11 cellular contexts compared by ENCODE assay signal in the genomic region with DNA sequence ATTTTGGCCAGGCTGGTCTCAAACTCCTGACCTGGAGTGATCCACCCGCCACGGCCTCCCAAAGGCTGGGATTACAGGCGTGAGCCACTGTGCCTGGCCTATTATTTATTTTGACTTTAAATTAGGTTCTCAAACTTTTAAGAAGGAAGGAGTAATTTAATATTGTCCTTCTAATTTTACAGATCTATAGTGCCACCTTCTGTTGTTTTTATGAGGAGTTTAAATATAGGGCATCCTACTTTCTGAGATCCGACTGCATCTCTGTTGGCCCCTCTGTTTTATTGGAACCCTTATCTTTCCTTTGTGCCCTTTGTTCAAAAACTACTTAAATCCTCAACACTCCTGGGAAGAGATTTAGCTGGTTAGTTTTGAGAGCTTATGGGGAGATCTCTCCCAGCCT. TPM values are rescaled to one million over a fixed set of nuclear protein-coding genes. Genes with fewer than 3 reads are reported as not detected.
DNase-seq lines count a peak whose midpoint lies in the region; ATAC-seq and TF ChIP-seq lines count a peak whose summit lies in the region.
"Had no signal": no experiment of that assay in that cellular context is flagged by ENCODE, and none has a peak within 500 bp of the region (broad histone marks: within the 10 kb centered on the region; RNA-seq: fewer than 3 reads in every experiment).

No MANE protein-coding gene starts in this region.

- H3K4me3 ChIP-seq in AG09309 (ENCODE audit: control insufficient read depth, low read depth, low read length) = no peak overlapping the region
- H3K4me3 ChIP-seq in RWPE2 (ENCODE audit: severe bottlenecking) = no peak overlapping the region
- H3K4me3 ChIP-seq in fibroblast of villous mesenchyme (ENCODE audit: low read depth, low read length) = no peak overlapping the region
- no peak overlapping the region for H3K4me3 ChIP-seq in MM.1S (ENCODE audit: low read length)

- H3K36me3 ChIP-seq in RWPE2 (ENCODE audit: low read depth) (no peaks in the 10 kb centered on the region), MM.1S (replicated peaks; ENCODE audit: insufficient read depth, low read length) (no peaks in the 10 kb centered on the region)

- H3K27me3 ChIP-seq in RWPE2 (ENCODE audit: insufficient read depth, poor library complexity, severe bottlenecking) (no peaks in the 10 kb centered on the region), MM.1S (replicated peaks; ENCODE audit: insufficient read depth, low read length) (no peaks in the 10 kb centered on the region)

- H2AFZ ChIP-seq in MM.1S (ENCODE audit: low read length) = no peak overlapping the region

- H3F3A ChIP-seq in MM.1S (ENCODE audit: insufficient read depth, low read length) = no peaks in the 10 kb centered on the region

- no peak for DNase-seq in AG09309 (ENCODE audit: low read depth)
- peak; percentile 40 for DNase-seq in GM03348 (ENCODE audit: low spot score)
- DNase-seq in RWPE2 (ENCODE audit: low spot score) = no peak
- DNase-seq in fibroblast of villous mesenchyme (ENCODE audit: low read depth) = peak; percentile 30
- DNase-seq in stimulated activated CD4-positive, alpha-beta T cell treated with anti-CD3 and anti-CD28 coated beads, Interleukin-4, amount 100 ng/mL, for 1 hour = no peak
- no peak for DNase-seq in MM.1S
- DNase-seq: GDM1, midbrain, NCI-H2171 treated with DMSO at 0.1 percent for 48 hours had no signal

- H3K79me2 ChIP-seq in MM.1S (ENCODE audit: low read length) = no peaks in the 10 kb centered on the region

- H3K9me3 ChIP-seq in RWPE2 (ENCODE audit: severe bottlenecking) = no peaks in the 10 kb centered on the region
- no peaks in the 10 kb centered on the region for H3K9me3 ChIP-seq in MM.1S (replicated peaks; ENCODE audit: insufficient read depth, low read length)

- no peaks in the 10 kb centered on the region for H3K9me2 ChIP-seq in MM.1S (replicated peaks; ENCODE audit: insufficient read depth, low read length)

- H3K27ac ChIP-seq in RWPE2 (ENCODE audit: poor library complexity, severe bottlenecking) (no peak overlapping the region), MM.1S (ENCODE audit: low read length) (no peak overlapping the region)

- ATAC-seq in RWPE2 (ENCODE audit: low read depth) (no peak), GM18511 (IDR thresholded peaks at IDR 0.05; ENCODE audit: unreplicated experiment) (no peak), GM18870 (IDR thresholded peaks at IDR 0.05; ENCODE audit: unreplicated experiment) (no peak)

- no peak overlapping the region for H3K9ac ChIP-seq in MM.1S (ENCODE audit: low read length)

- TF ChIP-seq CTCF in AG09309 (IDR thresholded peaks at IDR 0.05; ENCODE audit: control insufficient read depth, insufficient read depth, low read depth, low read length, missing control alignments) (peak; percentile 14), RWPE2 (IDR thresholded peaks at IDR 0.05; ENCODE audit: poor library complexity, severe bottlenecking) (peak; percentile 36), fibroblast of villous mesenchyme (IDR thresholded peaks at IDR 0.05; ENCODE audit: insufficient read depth, low read depth, low read length) (peak; percentile 20), MM.1S (IDR thresholded peaks at IDR 0.05; ENCODE audit: low read length) (no peak)

- no peak overlapping the region for H3K4me2 ChIP-seq in MM.1S (ENCODE audit: low read depth, low read length)

- H3K4me1 ChIP-seq in RWPE2 (ENCODE audit: insufficient read depth, poor library complexity, severe bottlenecking) (no peaks in the 10 kb centered on the region), MM.1S (ENCODE audit: low read length) (no peaks in the 10 kb centered on the region)

- H4K20me1 ChIP-seq in MM.1S (ENCODE audit: insufficient read depth, low read length) = no peaks in the 10 kb centered on the region

RNA-seq across cellular contexts. Expression of a gene that starts 25.4 kb away (rescaled TPM):
- 13.5 and 24.2 TPM in 2 replicates for total RNA-seq in fibroblast of villous mesenchyme

Comparison
In these comparisons a context has a peak if more than half of its experiments do, and no peak if none do; other contexts are left out.
1. DNase-seq: peak in GM03348 (single experiment) and fibroblast of villous mesenchyme (single experiment); none in AG09309 (single experiment), RWPE2 (single experiment), stimulated activated CD4-positive, alpha-beta T cell treated with anti-CD3 and anti-CD28 coated beads, Interleukin-4, amount 100 ng/mL, for 1 hour (single experiment) and MM.1S (single experiment).